13 cellular contexts compared by ENCODE assay signal in the genomic region with DNA sequence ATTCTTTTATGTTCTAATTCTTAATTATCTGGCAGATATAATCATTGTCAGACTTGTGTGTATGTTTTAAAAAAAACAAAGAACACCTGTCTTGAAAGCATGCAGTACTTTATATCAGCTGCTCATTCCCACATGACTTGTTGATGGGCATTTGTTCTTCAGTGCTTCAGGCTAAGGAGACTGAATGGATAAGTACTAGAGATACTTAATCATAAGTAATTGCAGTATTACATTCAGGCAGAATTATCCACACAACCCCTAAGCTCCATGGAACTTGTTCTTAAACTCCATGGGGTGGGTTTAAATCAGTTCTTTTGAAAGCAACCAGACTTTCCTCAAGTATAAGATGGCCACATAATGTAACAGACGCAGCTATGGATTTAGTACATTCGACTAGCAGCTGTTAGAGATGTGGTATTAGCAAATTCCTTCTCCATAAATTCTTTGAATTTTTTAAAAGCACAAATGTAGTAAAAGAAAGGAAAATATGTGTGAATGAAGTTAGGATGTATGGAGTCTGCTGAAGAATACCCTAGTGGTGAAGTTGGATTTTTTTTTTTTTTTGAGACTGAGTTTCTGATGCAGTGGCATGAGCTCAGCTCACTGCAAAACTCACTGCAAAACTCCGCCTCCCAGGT. TPM values are rescaled to one million over a fixed set of nuclear protein-coding genes. Genes with fewer than 3 reads are reported as not detected.
DNase-seq lines count a peak whose midpoint lies in the region; TF ChIP-seq lines count a peak whose summit lies in the region.
"Had no signal": no experiment of that assay in that cellular context is flagged by ENCODE, and none has a peak within 500 bp of the region (broad histone marks: within the 10 kb centered on the region; RNA-seq: fewer than 3 reads in every experiment).

No MANE protein-coding gene starts in this region.

- no peaks in the 10 kb centered on the region for H3K27me3 ChIP-seq in testis
- H3K27me3 ChIP-seq: uterus had no signal

- DNase-seq in NCI-H510A treated with DMSO at 0.1 percent for 48 hours (lab: John Stamatoyannopoulos, UW): peak; percentile 44
- DNase-seq in NCI-H510A (lab: John Stamatoyannopoulos, UW): no peak
- DNase-seq in NCI-H345 (lab: John Stamatoyannopoulos, UW): peak; percentile 17
- peak; percentile 55 for DNase-seq in fibroblast of villous mesenchyme (ENCODE audit: low read depth)
- DNase-seq in testis: no peak
- no peak for DNase-seq in CD1c-positive myeloid dendritic cell (ENCODE audit: extremely low spot score)
- DNase-seq in lower leg skin (ENCODE audit: low spot score in 2 of 2): no peak
- DNase-seq in iPS-NIHi11 (ENCODE audit: low spot score): no peak
- DNase-seq: activated CD4-positive, alpha-beta memory T cell treated with anti-CD3 and anti-CD28 coated beads, Interleukin-2, amount 10 ng/mL, durations not matched to agents 7 days and 5 days; activated naive CD4-positive, alpha-beta T cell treated with anti-CD3 and anti-CD28 coated beads, Interleukin-2, amount 10 ng/mL, durations not matched to agents 7 days and 5 days; colonic mucosa; natural killer cell; uterus had no signal

- no peaks in the 10 kb centered on the region for H3K9me3 ChIP-seq in testis
- H3K9me3 ChIP-seq: colonic mucosa, uterus had no signal

- TF ChIP-seq POLR2A in testis (IDR thresholded peaks at IDR 0.05) (no peak), lower leg skin (IDR thresholded peaks at IDR 0.05) (no peak)

- H3K36me3 ChIP-seq in testis (ENCODE audit: low read depth, missing control alignments): no peaks in the 10 kb centered on the region
- H3K36me3 ChIP-seq: colonic mucosa, uterus had no signal

- H3K4me3 ChIP-seq in fibroblast of villous mesenchyme (ENCODE audit: low read depth, low read length): no peak overlapping the region
- H3K4me3 ChIP-seq in testis: no peak overlapping the region
- no peak overlapping the region for H3K4me3 ChIP-seq in lower leg skin (ENCODE audit: low read depth, poor library complexity, severe bottlenecking)
- H3K4me3 ChIP-seq: colonic mucosa, uterus had no signal

- H3K4me1 ChIP-seq in testis: peaks cover 41% of the 10 kb centered on the region
- H3K4me1 ChIP-seq: colonic mucosa had no signal

- 77 to 80% methylated on average over 3 of the region's 3 CpGs for WGBS in testis, 2 donors
- WGBS in lower leg skin, 2 donors: 86 to 91% methylated on average over 3 of the region's 3 CpGs

- peak overlapping the region; percentile 25 to 74 for H3K27ac ChIP-seq in testis
- H3K27ac ChIP-seq: colonic mucosa, uterus had no signal

- intact Hi-C loops in testis (cut with DNase I; ENCODE audit: low total_unique reads): no loop called here
- intact Hi-C loops in lower leg skin (cut with DNase I; ENCODE audit: low total_unique reads): no loop called here

- TF ChIP-seq CTCF in fibroblast of villous mesenchyme (IDR thresholded peaks at IDR 0.05; ENCODE audit: insufficient read depth, low read depth, low read length): peak; percentile 29
- TF ChIP-seq CTCF in testis (IDR thresholded peaks at IDR 0.05): peak in 2 of 3 experiments; percentile 15 to 17
- no peak for TF ChIP-seq CTCF in lower leg skin (IDR thresholded peaks at IDR 0.05)

RNA-seq across cellular contexts. Expression of a gene that starts 3.0 kb away (rescaled TPM):
- total RNA-seq in fibroblast of villous mesenchyme: 39.6 and 48.8 TPM in 2 replicates
- total RNA-seq in testis: 100 to 1,000 TPM; 172 to 188 TPM
- polyA plus RNA-seq in testis (ENCODE audit: insufficient read depth, low read depth, low replicate concordance): 81.0 TPM
- total RNA-seq in lower leg skin: 10 to 100 TPM; 12.8 to 22.4 (median 15.1) TPM

Comparison
In these comparisons a context has a peak if more than half of its experiments do, and no peak if none do; other contexts are left out.
1. DNase-seq: peak in NCI-H510A treated with DMSO at 0.1 percent for 48 hours (single experiment), NCI-H345 (single experiment) and fibroblast of villous mesenchyme (single experiment); none in NCI-H510A (single experiment), testis (single experiment), CD1c-positive myeloid dendritic cell (single experiment), lower leg skin (0 of 2) and iPS-NIHi11 (single experiment).
2. CTCF ChIP-seq: peak in fibroblast of villous mesenchyme (single experiment) and testis (2 of 3); none in lower leg skin (0 of 3).